ENCODE assay signal across 8 cellular contexts in genomic region chr15:82045179-82045891, GRCh38. TPM values are rescaled to one million over a fixed set of nuclear protein-coding genes. Genes with fewer than 3 reads are reported as not detected.
DNase-seq lines count a peak whose midpoint lies in the region; ATAC-seq and TF ChIP-seq lines count a peak whose summit lies in the region.

No MANE protein-coding gene starts in this region.

- H3K36me3 Mint-ChIP-seq in stimulated activated effector memory CD8-positive, alpha-beta T cell treated with anti-CD3 and anti-CD28 coated beads, Interleukin-12 subunit alpha, Interleukin-12 subunit beta, amount 100 ng/mL, for 72 hours, result peaks cover 6% of the 10 kb centered on the region

- no peaks in the 10 kb centered on the region for H3K9me3 Mint-ChIP-seq in stimulated activated effector memory CD8-positive, alpha-beta T cell treated with anti-CD3 and anti-CD28 coated beads, Interleukin-12 subunit alpha, Interleukin-12 subunit beta, amount 100 ng/mL, for 72 hours

- ATAC-seq in GM18502 (IDR thresholded peaks at IDR 0.05; ENCODE audit: poor library complexity, unreplicated experiment) (peak; percentile 5), HG03439 (IDR thresholded peaks at IDR 0.05; ENCODE audit: unreplicated experiment) (peak; percentile 6)
- ATAC-seq in stimulated activated effector memory CD8-positive, alpha-beta T cell treated with anti-CD3 and anti-CD28 coated beads, Interleukin-12 subunit alpha, Interleukin-12 subunit beta, amount 100 ng/mL, for 72 hours, result peak; percentile 17

- H3K4me3 ChIP-seq in AG04449 (ENCODE audit: low read depth, low read length) (peak overlapping the region; percentile 86), lower leg skin (ENCODE audit: low read depth, poor library complexity, severe bottlenecking) (peak overlapping the region; percentile 67)

- POLR2A ChIA-PET in AG04449 (lab: Yijun Ruan, JAX), result interaction anchor here (0.6 to 1.7 kb wide), 7 partner anchors 36 to 217 kb away, joined by 3 to 5 read pairs (median 3); partner anchors contain the start of genes EFL1 and SAXO2

- TF ChIP-seq CTCF in AG04449 (IDR thresholded peaks at IDR 0.05; ENCODE audit: insufficient read depth, low read length, missing control alignments) (no peak), lower leg skin (IDR thresholded peaks at IDR 0.05) (no peak)

- no peak for TF ChIP-seq POLR2A in lower leg skin (IDR thresholded peaks at IDR 0.05)

- CTCF ChIA-PET in AG04449 (lab: Yijun Ruan, JAX), result interaction anchor here (0.8 kb wide), 1 partner anchor 63 kb away, joined by 3 read pairs; no protein-coding TSS in a partner anchor

- intact Hi-C loops in lower leg skin (cut with DNase I; ENCODE audit: low total_unique reads), result no loop called here

- H3K27ac Mint-ChIP-seq in stimulated activated effector memory CD8-positive, alpha-beta T cell treated with anti-CD3 and anti-CD28 coated beads, Interleukin-12 subunit alpha, Interleukin-12 subunit beta, amount 100 ng/mL, for 72 hours, result no peak overlapping the region

- DNase-seq in AG04449 (ENCODE audit: low read depth, low spot score), result no peak
- DNase-seq in T1000 (lab: John Stamatoyannopoulos, UW), result peak; percentile 39
- peak; percentile 62 for DNase-seq in dermis blood vessel endothelial cell
- peak; percentile 18 to 91 for DNase-seq in lower leg skin (ENCODE audit: low spot score in 2 of 2)
- peak; percentile 5 to 52 for DNase-seq in stimulated activated effector memory CD8-positive, alpha-beta T cell treated with anti-CD3 and anti-CD28 coated beads, Interleukin-12 subunit alpha, Interleukin-12 subunit beta, amount 100 ng/mL, for 72 hours (ENCODE audit: low spot score in 2 of 2)
- DNase-seq in SKM-1 treated with dmso at 0.1 percent for 144 hours (lab: John Stamatoyannopoulos, UW; ENCODE audit: unreplicated experiment), result no peak

- peak overlapping the region; percentile 81 for H3K4me3 Mint-ChIP-seq in stimulated activated effector memory CD8-positive, alpha-beta T cell treated with anti-CD3 and anti-CD28 coated beads, Interleukin-12 subunit alpha, Interleukin-12 subunit beta, amount 100 ng/mL, for 72 hours

- peaks cover 13% of the 10 kb centered on the region for H3K4me1 Mint-ChIP-seq in stimulated activated effector memory CD8-positive, alpha-beta T cell treated with anti-CD3 and anti-CD28 coated beads, Interleukin-12 subunit alpha, Interleukin-12 subunit beta, amount 100 ng/mL, for 72 hours

- 0 to 1% methylated on average over 18 to 30 of the region's 71 CpGs for WGBS in lower leg skin, 2 donors

RNA-seq across cellular contexts. Expression of gene MEX3B, which starts 0.5 kb away (rescaled TPM):
- 9.7 and 11.6 TPM in 2 replicates for total RNA-seq in dermis blood vessel endothelial cell
- total RNA-seq in lower leg skin, result 1 to 10 TPM in 3 of 4 donors, under 1 TPM in 1; 0.13 to 1.6 (median 1.2) TPM

Comparison
In these comparisons a context has a peak if more than half of its experiments do, and no peak if none do; other contexts are left out.
1. DNase-seq: peak in T1000 (single experiment), dermis blood vessel endothelial cell (single experiment), lower leg skin (2 of 2) and stimulated activated effector memory CD8-positive, alpha-beta T cell treated with anti-CD3 and anti-CD28 coated beads, Interleukin-12 subunit alpha, Interleukin-12 subunit beta, amount 100 ng/mL, for 72 hours (2 of 2); none in AG04449 (single experiment) and SKM-1 treated with dmso at 0.1 percent for 144 hours (single experiment).
2. Peak in every context shown above with its lines, with median percentiles within 50 percentile points of each other: ATAC-seq.